In the genomic region with DNA sequence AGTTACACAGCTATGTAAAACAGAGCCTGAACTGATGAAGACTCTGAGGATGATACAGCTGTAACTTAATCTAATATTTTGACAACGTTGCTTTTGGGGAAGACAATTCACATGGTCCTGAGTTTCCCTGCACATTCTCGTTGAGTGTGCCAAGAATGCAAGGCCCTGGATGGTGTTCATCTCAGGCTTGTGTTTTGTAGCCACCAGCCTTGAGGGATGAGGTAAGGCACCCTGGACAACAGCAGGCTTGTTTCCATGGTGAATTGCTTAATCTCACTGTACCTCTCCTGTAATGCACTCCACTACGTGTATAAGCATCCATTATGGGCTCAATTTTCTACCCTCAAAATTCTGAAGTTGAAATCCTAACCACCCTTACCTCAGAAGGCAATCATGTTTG, we compare ENCODE assay signal across 23 cellular contexts. TPM values are rescaled to one million over a fixed set of nuclear protein-coding genes. Genes with fewer than 3 reads are reported as not detected.
"Had no signal": no experiment of that assay in that cellular context is flagged by ENCODE, and none has a peak within 500 bp of the region (broad histone marks: within the 10 kb centered on the region; RNA-seq: fewer than 3 reads in every experiment).

No MANE protein-coding gene starts in this region.

- ATAC-seq: foreskin keratinocyte; left cardiac atrium; left ventricle myocardium superior; right cardiac atrium; stimulated activated memory B cell treated with anti-CD40 and anti-IgM and Interleukin-4, amounts not matched to agents 10 μg/mL and 1 μg/mL and 100 μg/mL, for 72 hours had no signal

- H2AFZ ChIP-seq: hepatocyte had no signal

- H3K79me2 ChIP-seq: hepatocyte had no signal

- DNase-seq: caudate nucleus; colonic mucosa; effector CD4-positive, alpha-beta T cell; endodermal cell; erythroblast; foreskin keratinocyte; head of caudate nucleus; kidney; left cardiac atrium; left ventricle myocardium superior; mesendoderm; naive B cell; posterior cingulate gyrus; right cardiac atrium; stimulated activated CD4-positive, alpha-beta T cell treated with anti-CD3 and anti-CD28 coated beads, Interleukin-4, amount 100 ng/mL, for 24 hours had no signal

- H3K9me3 ChIP-seq: colonic mucosa had no signal

- H3K27ac ChIP-seq: colonic mucosa, foreskin keratinocyte, hepatocyte, tibial nerve had no signal

- H3K4me3 ChIP-seq: colonic mucosa, hepatocyte, lung, smooth muscle cell, tibial nerve had no signal

- H3K4me2 ChIP-seq: hepatocyte, smooth muscle cell had no signal

- H3K4me1 ChIP-seq: colonic mucosa, foreskin keratinocyte, tibial nerve had no signal

- H3K36me3 ChIP-seq: colonic mucosa, tibial nerve had no signal

- H3K27me3 ChIP-seq: colonic mucosa, foreskin keratinocyte, hepatocyte, tibial nerve had no signal

RNA-seq across cellular contexts. Expression of a gene that starts 2.1 kb away (rescaled TPM):
- total RNA-seq: endothelial cell of umbilical vein, fibroblast of lung, osteoblast had no signal
- polyA plus RNA-seq: endothelial cell of umbilical vein, fibroblast of lung, smooth muscle cell had no signal
